ENCODE assay signal across 1 cellular context in genomic region chr4:126475730-126476129, GRCh38.
A peak's percentile ranks its signal among the peaks of the same experiment; 100 is the strongest.
TF ChIP-seq lines count a peak whose summit lies in the region.

No MANE protein-coding gene starts in this region.

TF ChIP-seq in K562, 482 proteins besides CTCF, POLR2A, EP300 and RAD21 (continued from another document and continues in another):
- no peak for TF ChIP-seq CUX1 (CRISPR knock-in tag; IDR thresholded peaks at IDR 0.05)
- TF ChIP-seq SOX6 (IDR thresholded peaks at IDR 0.05), result peak; percentile 71
- no peak for TF ChIP-seq ESRRB (CRISPR knock-in tag; IDR thresholded peaks at IDR 0.05; ENCODE audit: borderline replicate concordance)
- no peak for TF ChIP-seq TEAD4 (IDR thresholded peaks at IDR 0.05; ENCODE audit: low read length)
- TF ChIP-seq TEAD4 (CRISPR knock-in tag; IDR thresholded peaks at IDR 0.05; ENCODE audit: borderline replicate concordance), result no peak
- TF ChIP-seq HNRNPUL1 (IDR thresholded peaks at IDR 0.05; ENCODE audit: low read length), result no peak
- no peak for TF ChIP-seq HOMEZ (CRISPR knock-in tag; IDR thresholded peaks at IDR 0.05)
- no peak for TF ChIP-seq MYC (IDR thresholded peaks at IDR 0.05; ENCODE audit: low read depth, low read length)
- TF ChIP-seq MYC (CRISPR knock-in tag; IDR thresholded peaks at IDR 0.05; ENCODE audit: borderline replicate concordance, low read depth), result no peak
- TF ChIP-seq CCNT2 (IDR thresholded peaks at IDR 0.05; ENCODE audit: borderline replicate concordance, extremely low read depth, insufficient read length, low read depth, low read length), result no peak
- 0 out of 2 replicates have a peak, but pooled peaks have one; percentile 23 for TF ChIP-seq CHAMP1 (IDR thresholded peaks at IDR 0.05)
- TF ChIP-seq NR0B1 (IDR thresholded peaks at IDR 0.05; ENCODE audit: partially characterized antibody), result no peak
- TF ChIP-seq NR2C2 (CRISPR knock-in tag; IDR thresholded peaks at IDR 0.05), result no peak
- TF ChIP-seq NR2C2 (tag; IDR thresholded peaks at IDR 0.05), result no peak
- peak; percentile 56; the same call in 1 of the 2 replicates for TF ChIP-seq NFE2 (IDR thresholded peaks at IDR 0.05; ENCODE audit: low read depth)
- TF ChIP-seq ZNF75A (CRISPR knock-in tag; IDR thresholded peaks at IDR 0.05), result no peak
- no peak for TF ChIP-seq EWSR1 (IDR thresholded peaks at IDR 0.05; ENCODE audit: borderline replicate concordance, low read depth, partially characterized antibody)
- 0 out of 2 replicates have a peak, but pooled peaks have one; percentile 25 for TF ChIP-seq C11orf30 (IDR thresholded peaks at IDR 0.05; ENCODE audit: low read depth)
- no peak for TF ChIP-seq ZNF699 (CRISPR knock-in tag; IDR thresholded peaks at IDR 0.05; ENCODE audit: insufficient replicate concordance)
- TF ChIP-seq ZBTB34 (CRISPR knock-in tag; IDR thresholded peaks at IDR 0.05), result no peak
- no peak for TF ChIP-seq FOXP1 (CRISPR knock-in tag; IDR thresholded peaks at IDR 0.05)
- TF ChIP-seq HDAC6 (IDR thresholded peaks at IDR 0.05; ENCODE audit: low read depth, low read length), result no peak
- no peak for TF ChIP-seq CTCFL (IDR thresholded peaks at IDR 0.05; ENCODE audit: borderline replicate concordance, insufficient read depth, low read depth, low read length, poor library complexity, severe bottlenecking)
- no peak for TF ChIP-seq ARID4B (CRISPR knock-in tag; IDR thresholded peaks at IDR 0.05)
- TF ChIP-seq MECOM (CRISPR knock-in tag; IDR thresholded peaks at IDR 0.05), result no peak
